Comparison of ENCODE assay signal across 9 cellular contexts in genomic region chr6:79544939-79545450, GRCh38. TPM values are rescaled to one million over a fixed set of nuclear protein-coding genes. Genes with fewer than 3 reads are reported as not detected.
DNase-seq lines count a peak whose midpoint lies in the region; ATAC-seq and TF ChIP-seq lines count a peak whose summit lies in the region.
"Had no signal": no experiment of that assay in that cellular context is flagged by ENCODE, and none has a peak within 500 bp of the region (broad histone marks: within the 10 kb centered on the region; RNA-seq: fewer than 3 reads in every experiment).

No MANE protein-coding gene starts in this region.

- intact Hi-C loops in Right ventricle myocardium inferior (cut with DNase I), result no loop called here

- peak overlapping the region; percentile 39 for H3K9ac ChIP-seq in adipocyte (ENCODE audit: low read length)
- no peak overlapping the region for H3K9ac ChIP-seq in parathyroid adenoma

- peaks cover 20% of the 10 kb centered on the region for H3K79me2 ChIP-seq in parathyroid adenoma

- peak overlapping the region; percentile 4 for H2AFZ ChIP-seq in parathyroid adenoma

- H3K36me3 ChIP-seq in adipocyte (ENCODE audit: control insufficient read depth, insufficient read depth, low read length, severe bottlenecking), result no peaks in the 10 kb centered on the region
- no peaks in the 10 kb centered on the region for H3K36me3 ChIP-seq in parathyroid adenoma (ENCODE audit: control insufficient read depth, insufficient read depth, low read length)

- DNase-seq in NCI-H2196 (lab: John Stamatoyannopoulos, UW; ENCODE audit: unreplicated experiment) (peak; percentile 95), adipocyte (ENCODE audit: low read depth) (peak; percentile 98), Right ventricle myocardium inferior (ENCODE audit: missing footprints) (peak; percentile 76), mesenteric fat pad (ENCODE audit: low spot score) (no peak)

- H3K27ac ChIP-seq in C4-2B (no peak overlapping the region), parathyroid adenoma (peak overlapping the region; percentile 88)

- ATAC-seq in GM19043 (IDR thresholded peaks at IDR 0.05; ENCODE audit: low read depth, unreplicated experiment) (peak; percentile 73), HG03108 (IDR thresholded peaks at IDR 0.05; ENCODE audit: unreplicated experiment) (peak; percentile 83), Right ventricle myocardium inferior (peak; percentile 88)
- ATAC-seq: T-cell had no signal

- H3K4me2 ChIP-seq in parathyroid adenoma (ENCODE audit: low read length), result peak overlapping the region; percentile 60

- H3K4me1 ChIP-seq in adipocyte (ENCODE audit: control insufficient read depth, insufficient read depth, low read length) (peaks cover 27% of the 10 kb centered on the region), parathyroid adenoma (peaks cover 12% of the 10 kb centered on the region)

- TF ChIP-seq CTCF in C4-2B (conservative IDR thresholded peaks at IDR 0.05) (peak; percentile 56), parathyroid adenoma (IDR thresholded peaks at IDR 0.05) (peak; percentile 80)

- H3K27me3 ChIP-seq in adipocyte (replicated peaks; ENCODE audit: control insufficient read depth, insufficient read depth, low read length), result no peaks in the 10 kb centered on the region
- H3K27me3 ChIP-seq in parathyroid adenoma (ENCODE audit: control insufficient read depth, insufficient read depth, low read length), result no peaks in the 10 kb centered on the region

- H3K9me3 ChIP-seq in adipocyte (ENCODE audit: control insufficient read depth, low read length) (no peaks in the 10 kb centered on the region), parathyroid adenoma (ENCODE audit: control insufficient read depth, low read length) (no peaks in the 10 kb centered on the region)

- H3K4me3 ChIP-seq in adipocyte (ENCODE audit: low read length), result peak overlapping the region; percentile 62
- peak overlapping the region; percentile 24 for H3K4me3 ChIP-seq in parathyroid adenoma (ENCODE audit: low read depth, low read length)

RNA-seq across cellular contexts. Expression of gene LCA5, which starts 7.8 kb away (rescaled TPM):
- total RNA-seq in Right ventricle myocardium inferior (2.2 TPM), mesenteric fat pad (3.1 TPM)
